Comparison of ENCODE assay signal across 19 cellular contexts in genomic region chr10:21808525-21808924, GRCh38.
"Had no signal": no experiment of that assay in that cellular context is flagged by ENCODE, and none has a peak within 500 bp of the region (broad histone marks: within the 10 kb centered on the region; RNA-seq: fewer than 3 reads in every experiment).

No MANE protein-coding gene starts in this region.

- FAIRE-seq: bronchial epithelial cell, endothelial cell of umbilical vein had no signal

- H3K4me3 ChIP-seq: adrenal gland, esophagus squamous epithelium, spleen, thoracic aorta, upper lobe of left lung had no signal

- ATAC-seq: activated naive CD4-positive, alpha-beta T cell treated with anti-CD3 and anti-CD28 coated beads, Interleukin-2, amount 50 U/mL, for 72 hours; left cardiac atrium; naive thymus-derived CD8-positive, alpha-beta T cell; stimulated activated memory B cell treated with anti-CD40 and anti-IgM and Interleukin-4, amounts not matched to agents 10 μg/mL and 1 μg/mL and 100 μg/mL, for 72 hours had no signal

- H3K36me3 ChIP-seq: adrenal gland, thoracic aorta, upper lobe of left lung had no signal

- H3K27me3 ChIP-seq: adrenal gland, esophagus squamous epithelium, spleen, upper lobe of left lung had no signal

- DNase-seq: activated CD4-positive, alpha-beta T cell treated with anti-CD3 and anti-CD28 coated beads, Interleukin-2, amount 50 U/mL, for 1 hour; activated CD8-positive, alpha-beta memory T cell treated with anti-CD3 and anti-CD28 coated beads for 24 hours; activated gamma-delta T cell; adrenal gland; effector CD8-positive, alpha-beta T cell; esophagus squamous epithelium; left cardiac atrium; naive thymus-derived CD8-positive, alpha-beta T cell; occipital lobe; posterior cingulate gyrus; spleen; stimulated activated CD4-positive, alpha-beta T cell treated with anti-CD3 and anti-CD28 coated beads, Interleukin-4, amount 100 ng/mL, for 4 hours; T-helper 9 cell; upper lobe of left lung had no signal

- H3K9me3 ChIP-seq: adrenal gland, thoracic aorta, upper lobe of left lung had no signal

- H3K4me1 ChIP-seq: adrenal gland, spleen, upper lobe of left lung had no signal

- H3K27ac ChIP-seq: adrenal gland, esophagus squamous epithelium, spleen, thoracic aorta, upper lobe of left lung had no signal
